In genomic region chr16:85027968-85028637, GRCh38 we compare ENCODE assay signal across 7 cellular contexts. TPM values are rescaled to one million over a fixed set of nuclear protein-coding genes. Genes with fewer than 3 reads are reported as not detected.
A peak's percentile ranks its signal among the peaks of the same experiment; 100 is the strongest.
DNase-seq lines count a peak whose midpoint lies in the region; ATAC-seq and TF ChIP-seq lines count a peak whose summit lies in the region.

No MANE protein-coding gene starts in this region.

- H3K9ac ChIP-seq in endodermal cell (ENCODE audit: extremely low read depth, low read length, poor library complexity, severe bottlenecking) = no peak overlapping the region

- H3K27me3 Mint-ChIP-seq in endodermal cell (ENCODE audit: insufficient read depth) = peaks cover 16% of the 10 kb centered on the region
- H3K27me3 Mint-ChIP-seq in natural killer cell treated with Interleukin-12 subunit alpha and Interleukin-12 subunit beta and Interleukin-15 and Interleukin-18, amount 100 ng/mL, for 72 hours = no peaks in the 10 kb centered on the region

- no peaks in the 10 kb centered on the region for H3K9me3 ChIP-seq in endodermal cell (ENCODE audit: control insufficient read depth, low read length)

- H3K36me3 Mint-ChIP-seq in endodermal cell (ENCODE audit: low read depth) = peaks cover 5% of the 10 kb centered on the region
- no peaks in the 10 kb centered on the region for H3K36me3 Mint-ChIP-seq in natural killer cell treated with Interleukin-12 subunit alpha and Interleukin-12 subunit beta and Interleukin-15 and Interleukin-18, amount 100 ng/mL, for 72 hours

- no peaks in the 10 kb centered on the region for H3K4me1 ChIP-seq in endodermal cell (ENCODE audit: control insufficient read depth, insufficient read depth, low read length)

- TF ChIP-seq CTCF in endodermal cell (conservative IDR thresholded peaks at IDR 0.05) = peak; percentile 52

- H3K27ac ChIP-seq in endodermal cell (ENCODE audit: low read depth, low read length) = no peak overlapping the region

- H3K4me1 Mint-ChIP-seq in endodermal cell = peaks cover 19% of the 10 kb centered on the region
- peaks cover 22 to 27% of the 10 kb centered on the region in 2 donors for H3K4me1 Mint-ChIP-seq in natural killer cell treated with Interleukin-12 subunit alpha and Interleukin-12 subunit beta and Interleukin-15 and Interleukin-18, amount 100 ng/mL, for 72 hours (ENCODE audit: low read depth in 2 of 2)

- peak overlapping the region; percentile 76 for H3K4me3 Mint-ChIP-seq in endodermal cell
- peak overlapping the region; percentile 86 for H3K4me3 Mint-ChIP-seq in natural killer cell treated with Interleukin-12 subunit alpha and Interleukin-12 subunit beta and Interleukin-15 and Interleukin-18, amount 100 ng/mL, for 72 hours

- no peaks in the 10 kb centered on the region for H3K36me3 ChIP-seq in endodermal cell (ENCODE audit: control insufficient read depth, insufficient read depth, low read length)

- 6 to 9% methylated on average over 22 to 30 of the region's 41 CpGs for WGBS in endodermal cell (ENCODE audit: insufficient coverage in 1 of 2, insufficient read length in 1 of 2), 2 experiments

- ATAC-seq in GM18511 (IDR thresholded peaks at IDR 0.05; ENCODE audit: unreplicated experiment) (peak; percentile 8), HG02840 (IDR thresholded peaks at IDR 0.05; ENCODE audit: low FRiP score, unreplicated experiment) (peak; percentile 32), SK-N-SH treated with all-trans-retinoic acid at 6 μM for 48 hours (peak; percentile 30), GM18520 (IDR thresholded peaks at IDR 0.05; ENCODE audit: unreplicated experiment) (no peak)
- ATAC-seq in natural killer cell treated with Interleukin-12 subunit alpha and Interleukin-12 subunit beta and Interleukin-15 and Interleukin-18, amount 100 ng/mL, for 72 hours = peak in 1 of 2 donors; percentile 34

- H3K27me3 ChIP-seq in endodermal cell (ENCODE audit: control insufficient read depth, insufficient read depth, low read length, poor library complexity, severe bottlenecking) = peaks cover 13% of the 10 kb centered on the region

- no peaks in the 10 kb centered on the region for H3K9me3 Mint-ChIP-seq in endodermal cell
- H3K9me3 Mint-ChIP-seq in natural killer cell treated with Interleukin-12 subunit alpha and Interleukin-12 subunit beta and Interleukin-15 and Interleukin-18, amount 100 ng/mL, for 72 hours = no peaks in the 10 kb centered on the region

- DNase-seq in endodermal cell (no peak), NOMO-1 treated with DMSO at 0.1 percent for 48 hours (lab: John Stamatoyannopoulos, UW; ENCODE audit: unreplicated experiment) (no peak)
- no peak for DNase-seq in natural killer cell treated with Interleukin-12 subunit alpha and Interleukin-12 subunit beta and Interleukin-15 and Interleukin-18, amount 100 ng/mL, for 72 hours (ENCODE audit: low spot score)

- H3K27ac Mint-ChIP-seq in endodermal cell = no peak overlapping the region
- H3K27ac Mint-ChIP-seq in natural killer cell treated with Interleukin-12 subunit alpha and Interleukin-12 subunit beta and Interleukin-15 and Interleukin-18, amount 100 ng/mL, for 72 hours = peak overlapping the region; percentile 43 to 83

- H3K4me3 ChIP-seq in endodermal cell (ENCODE audit: low read length) = peak overlapping the region; percentile 83

TF ChIP-seq in SK-N-SH treated with all-trans-retinoic acid at 6 μM for 48 hours, 23 proteins besides CTCF, POLR2A, EP300 and RAD21:
- TF ChIP-seq ZFP3 (CRISPR knock-in tag; IDR thresholded peaks at IDR 0.05) (no peak), ZFP30 (CRISPR knock-in tag; IDR thresholded peaks at IDR 0.05) (no peak), PATZ1 (CRISPR knock-in tag; IDR thresholded peaks at IDR 0.05; ENCODE audit: borderline replicate concordance) (no peak), CSRNP3 (CRISPR knock-in tag; IDR thresholded peaks at IDR 0.05) (no peak), TCF4 (CRISPR knock-in tag; IDR thresholded peaks at IDR 0.05; ENCODE audit: borderline replicate concordance) (no peak), ZNF70 (CRISPR knock-in tag; IDR thresholded peaks at IDR 0.05) (no peak), CREB5 (CRISPR knock-in tag; IDR thresholded peaks at IDR 0.05; ENCODE audit: low read depth) (no peak)

RNA-seq across cellular contexts. Expression of gene KIAA0513, which starts 0.5 kb away (rescaled TPM):
- 10 to 100 TPM in 1 of 2 donors, 1 to 10 TPM in 1; 9.2 to 16.0 TPM for total RNA-seq in endodermal cell
- polyA plus RNA-seq in endodermal cell (2013, experiment 1 of 2) = 7.4 TPM
- 6.7 TPM for polyA plus RNA-seq in endodermal cell (2013, experiment 2 of 2)
- total RNA-seq in natural killer cell treated with Interleukin-12 subunit alpha and Interleukin-12 subunit beta and Interleukin-15 and Interleukin-18, amount 100 ng/mL, for 72 hours = 1 to 10 TPM; 3.3 to 3.6 TPM

RNA-seq across cellular contexts. Expression of gene ZDHHC7, which starts 16.8 kb away (rescaled TPM):
- total RNA-seq in endodermal cell = 10 to 100 TPM; 58.7 to 61.8 TPM
- 35.7 TPM for polyA plus RNA-seq in endodermal cell (2013, experiment 1 of 2)
- 35.7 TPM for polyA plus RNA-seq in endodermal cell (2013, experiment 2 of 2)
- total RNA-seq in natural killer cell treated with Interleukin-12 subunit alpha and Interleukin-12 subunit beta and Interleukin-15 and Interleukin-18, amount 100 ng/mL, for 72 hours = 10 to 100 TPM; 28.5 to 43.9 TPM
